10 cellular contexts compared by ENCODE assay signal in genomic region chr4:48483006-48483776, GRCh38. TPM values are rescaled to one million over a fixed set of nuclear protein-coding genes. Genes with fewer than 3 reads are reported as not detected.
A peak's percentile ranks its signal among the peaks of the same experiment; 100 is the strongest.
DNase-seq lines count a peak whose midpoint lies in the region; ATAC-seq and TF ChIP-seq lines count a peak whose summit lies in the region.
"Had no signal": no experiment of that assay in that cellular context is flagged by ENCODE, and none has a peak within 500 bp of the region (broad histone marks: within the 10 kb centered on the region; RNA-seq: fewer than 3 reads in every experiment).

A gene with protein sequence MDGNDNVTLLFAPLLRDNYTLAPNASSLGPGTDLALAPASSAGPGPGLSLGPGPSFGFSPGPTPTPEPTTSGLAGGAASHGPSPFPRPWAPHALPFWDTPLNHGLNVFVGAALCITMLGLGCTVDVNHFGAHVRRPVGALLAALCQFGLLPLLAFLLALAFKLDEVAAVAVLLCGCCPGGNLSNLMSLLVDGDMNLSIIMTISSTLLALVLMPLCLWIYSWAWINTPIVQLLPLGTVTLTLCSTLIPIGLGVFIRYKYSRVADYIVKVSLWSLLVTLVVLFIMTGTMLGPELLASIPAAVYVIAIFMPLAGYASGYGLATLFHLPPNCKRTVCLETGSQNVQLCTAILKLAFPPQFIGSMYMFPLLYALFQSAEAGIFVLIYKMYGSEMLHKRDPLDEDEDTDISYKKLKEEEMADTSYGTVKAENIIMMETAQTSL (plus strand): TSS chr4:48483343. CDS start chr4:48483562, 219 bp downstream.

- intact Hi-C loops in ascending aorta (cut with DNase I), result no loop called here
- intact Hi-C loops in mucosa of descending colon (cut with DNase I, micrococcal nuclease), result no loop called here

- H3K27ac ChIP-seq in ascending aorta, result no peak within 1 kb of the TSS
- H3K27ac ChIP-seq: C4-2B had no signal

- H3K36me3 ChIP-seq in ascending aorta (no peaks in the 10 kb centered on the region), mucosa of descending colon (ENCODE audit: low read depth) (no peaks in the 10 kb centered on the region)

- H3K27me3 ChIP-seq in ascending aorta, result peaks cover 9% of the 10 kb centered on the region

- H3K4me1 ChIP-seq in ascending aorta (peaks cover 3 to 5% of the 10 kb centered on the region in 2 donors), mucosa of descending colon (ENCODE audit: low read depth) (peaks cover 7% of the 10 kb centered on the region)

- H3K9me3 ChIP-seq in ascending aorta (no peaks in the 10 kb centered on the region), mucosa of descending colon (no peaks in the 10 kb centered on the region)

- DNase-seq in NCI-H2107 treated with DMSO at 0.1 percent for 48 hours (lab: John Stamatoyannopoulos, UW; ENCODE audit: unreplicated experiment) (peak; percentile 47), NCI-H2107 (lab: John Stamatoyannopoulos, UW) (no peak), NCI-H2227 (lab: John Stamatoyannopoulos, UW; ENCODE audit: unreplicated experiment) (peak; percentile 59), ascending aorta (ENCODE audit: low spot score in 2 of 2) (no peak), mucosa of descending colon (peak in 1 of 3 donors; percentile 40), globus pallidus (ENCODE audit: low spot score) (no peak), amygdala (lab: John Stamatoyannopoulos, UW) (no peak), cerebellum (ENCODE audit: low spot score) (no peak)

- peak; percentile 42 for ATAC-seq in mucosa of descending colon

- H3K4me3 ChIP-seq in ascending aorta (peak within 1 kb of the TSS; percentile 55 to 58), mucosa of descending colon (no peak within 1 kb of the TSS)

- TF ChIP-seq CTCF in ascending aorta (IDR thresholded peaks at IDR 0.05) (no peak), mucosa of descending colon (IDR thresholded peaks at IDR 0.05) (no peak)

RNA-seq across cellular contexts. Expression of the gene that starts here (rescaled TPM):
- total RNA-seq in ascending aorta, result 0.21 TPM
- 1 to 10 TPM in 1 of 3 donors, under 1 TPM in 1, not detected in 1; 0.26 to 2.1 TPM for total RNA-seq in mucosa of descending colon
- 1.1 TPM for total RNA-seq in cerebellum
- total RNA-seq: T-helper 2 cell treated with Interferon-gamma antibody and Interleukin-4, amounts not matched to agents 100 ng/mL and 5 ng/mL, for 36 hours had no signal

Comparison
In these comparisons a context has a peak if more than half of its experiments do, and no peak if none do; other contexts are left out.
1. DNase-seq: peak in NCI-H2107 treated with DMSO at 0.1 percent for 48 hours (single experiment) and NCI-H2227 (single experiment); none in NCI-H2107 (single experiment), ascending aorta (0 of 2), globus pallidus (single experiment), amygdala (0 of 56) and cerebellum (single experiment).